ENCODE assay signal across 8 cellular contexts in genomic region chr6:33634203-33634727, GRCh38. TPM values are rescaled to one million over a fixed set of nuclear protein-coding genes. Genes with fewer than 3 reads are reported as not detected.
A peak's percentile ranks its signal among the peaks of the same experiment; 100 is the strongest.
DNase-seq lines count a peak whose midpoint lies in the region; ATAC-seq and TF ChIP-seq lines count a peak whose summit lies in the region.

No MANE protein-coding gene starts in this region.

- H3K4me1 Mint-ChIP-seq in H9: peaks cover 56 to 63% of the 10 kb centered on the region in 2 experiments

- H2BK5ac ChIP-seq in H9 (ENCODE audit: insufficient read length, low read length): no peak overlapping the region

- H3K27ac Mint-ChIP-seq in H9: peak overlapping the region in 2 of 3 experiments; percentile 8 to 80; a peak in 2 of 7 replicates

- peaks cover 17% of the 10 kb centered on the region for H3K27me3 Mint-ChIP-seq in H9 (ENCODE audit: low read depth)

- peak overlapping the region; percentile 0 for H3K9ac ChIP-seq in H9 (ENCODE audit: extremely low read depth, insufficient read length, low read length)

- no peak overlapping the region for H2BK120ac ChIP-seq in H9 (ENCODE audit: low read depth, low read length, poor library complexity, severe bottlenecking)

- no peak overlapping the region for H2AFZ ChIP-seq in H9 (ENCODE audit: low read length)

- no peak overlapping the region for H2BK12ac ChIP-seq in H9 (ENCODE audit: insufficient read length, low read depth, low read length)

- DNase-seq in H9 (no peak), heart left ventricle (no peak), gastrocnemius medialis (no peak), SIG-M5 (lab: John Stamatoyannopoulos, UW) (no peak), NCI-H226 (no peak), pons (ENCODE audit: low spot score) (no peak)

- no peak overlapping the region for H3K23ac ChIP-seq in H9 (ENCODE audit: insufficient read length, low read depth, low read length)

- no peak overlapping the region for H4K5ac ChIP-seq in H9 (ENCODE audit: insufficient read length, low read depth, low read length)

- H3K4me1 ChIP-seq in H9 (ENCODE audit: insufficient read depth, low read length) (peaks cover 2% of the 10 kb centered on the region; the same call in 1 of the 2 replicates), heart left ventricle (peaks cover 0 to 32% (median 22%) of the 10 kb centered on the region in 12 donors), gastrocnemius medialis (peaks cover 13 to 20% of the 10 kb centered on the region in 2 donors)

- no peak overlapping the region for H3K4ac ChIP-seq in H9 (ENCODE audit: low read depth, low read length)

- H2BK20ac ChIP-seq in H9 (ENCODE audit: low read depth, low read length, poor library complexity, severe bottlenecking): no peak overlapping the region

- WGBS in H9 (ENCODE audit: extremely low coverage, insufficient read length, low lambda C conversion rate): no CpG with 5 or more reads among the region's 13 CpGs
- 14 to 24% (median 17%) methylated on average over 13 of the region's 13 CpGs for WGBS in heart left ventricle, 4 donors

- H3K79me1 ChIP-seq in H9 (ENCODE audit: insufficient read depth, low read depth, low read length, poor library complexity, severe bottlenecking): no peaks in the 10 kb centered on the region

- ATAC-seq in SK-N-SH treated with all-trans-retinoic acid at 6 μM for 48 hours (peak; percentile 78), heart left ventricle (peak in 3 of 4 donors; percentile 5 to 39 (median 19)), gastrocnemius medialis (peak in 1 of 2 donors; percentile 3), HG02884 (IDR thresholded peaks at IDR 0.05; ENCODE audit: unreplicated experiment) (no peak)

- no peaks in the 10 kb centered on the region for H3K9me3 Mint-ChIP-seq in H9

- no peak overlapping the region for H4K8ac ChIP-seq in H9 (replicated peaks; ENCODE audit: insufficient read length, low read depth, low read length)

- H3K9me3 ChIP-seq in H9 (ENCODE audit: control insufficient read depth, low read depth, low read length) (no peaks in the 10 kb centered on the region), heart left ventricle (no peaks in the 10 kb centered on the region), gastrocnemius medialis (no peaks in the 10 kb centered on the region)

- peaks cover 11% of the 10 kb centered on the region for H3K23me2 ChIP-seq in H9 (ENCODE audit: insufficient read length, low read depth, low read length, poor library complexity, severe bottlenecking)

- peak overlapping the region; percentile 82 to 94 for H3K4me3 Mint-ChIP-seq in H9

- no peak overlapping the region; the same call in 1 of the 2 replicates for H3K14ac ChIP-seq in H9 (ENCODE audit: insufficient read depth, low read length)

- H3K56ac ChIP-seq in H9 (ENCODE audit: insufficient read length, low read depth, low read length): no peak overlapping the region

- no peak for TF ChIP-seq CTCF in H9 (conservative IDR thresholded peaks at IDR 0.05)
- TF ChIP-seq CTCF in heart left ventricle (IDR thresholded peaks at IDR 0.05): no peak
- no peak for TF ChIP-seq CTCF in gastrocnemius medialis (IDR thresholded peaks at IDR 0.05 in 4 of 5, conservative IDR thresholded peaks at IDR 0.05 in 1 of 5)

- H3K18ac ChIP-seq in H9 (ENCODE audit: insufficient read length, low read depth, low read length): no peak overlapping the region

- H3K36me3 ChIP-seq in heart left ventricle: no peaks in the 10 kb centered on the region
- H3K36me3 ChIP-seq in gastrocnemius medialis: no peaks in the 10 kb centered on the region

- H4K20me1 ChIP-seq in H9 (ENCODE audit: control insufficient read depth, insufficient read depth, insufficient read length): no peaks in the 10 kb centered on the region

- H3K4me3 ChIP-seq in heart left ventricle (peak overlapping the region in 11 of 12 donors; percentile 23 to 58 (median 47)), gastrocnemius medialis (peak overlapping the region; percentile 51 to 78 (median 54))

- H2AK5ac ChIP-seq in H9 (ENCODE audit: insufficient read length, low read length): no peak overlapping the region

- no peak overlapping the region for H3K27ac ChIP-seq in H9 (ENCODE audit: insufficient read length, low read depth, low read length)
- H3K27ac ChIP-seq in heart left ventricle: peak overlapping the region in 2 of 12 donors; percentile 15 to 26
- H3K27ac ChIP-seq in gastrocnemius medialis: peak overlapping the region in 3 of 4 donors; percentile 12 to 59 (median 48)

- no peak overlapping the region for H4K91ac ChIP-seq in H9 (ENCODE audit: insufficient read length, low read depth, low read length)

- H2BK15ac ChIP-seq in H9 (ENCODE audit: low read depth, low read length): no peak overlapping the region; the same call in 1 of the 2 replicates

- no peaks in the 10 kb centered on the region for H3K79me2 ChIP-seq in H9 (ENCODE audit: insufficient read depth, low read length)

- intact Hi-C loops in heart left ventricle (cut with DNase I) (loop anchor here in 8 of 10 donors (2.0 to 10.0 kb wide), 5 partner anchors 38 to 63 kb away; partner anchors contain the start of gene BAK1 (in 1 of the 8)), gastrocnemius medialis (cut with DNase I; ENCODE audit: low total_unique reads) (loop anchor here (5.0 kb wide), 2 partner anchors 68 to 153 kb away; partner anchors contain the start of gene LEMD2)

- TF ChIP-seq POLR2A in heart left ventricle (IDR thresholded peaks at IDR 0.05) (no peak), gastrocnemius medialis (IDR thresholded peaks at IDR 0.05) (no peak)

- no peak overlapping the region for H3T11ph ChIP-seq in H9 (ENCODE audit: low read length)

- peak overlapping the region; percentile 70 for H3K4me2 ChIP-seq in H9 (ENCODE audit: insufficient read depth, insufficient read length, low read length)

- no peaks in the 10 kb centered on the region for H3K27me3 ChIP-seq in H9 (ENCODE audit: insufficient read depth, low read length)
- peaks cover 0 to 6% (median 0%) of the 10 kb centered on the region in 9 donors for H3K27me3 ChIP-seq in heart left ventricle
- no peaks in the 10 kb centered on the region for H3K27me3 ChIP-seq in gastrocnemius medialis

- peaks cover 0 to 4% (median 0%) of the 10 kb centered on the region in 3 experiments; a peak in 1 of 7 replicates for H3K36me3 Mint-ChIP-seq in H9 (ENCODE audit: insufficient read depth in 1 of 3, low read depth in 3 of 3)

- in situ Hi-C loops in gastrocnemius medialis (cut with MboI; ENCODE audit: low sequenced_read_pairs in 4 of 4): loop anchor here in 1 of 4 donors (10.0 kb wide), 1 partner anchor 49 kb away; the partner anchor contains the start of gene BAK1

TF ChIP-seq in SK-N-SH treated with all-trans-retinoic acid at 6 μM for 48 hours, 23 proteins besides CTCF, POLR2A, EP300 and RAD21 (continues in another document):
- no peak for TF ChIP-seq TCF4 (CRISPR knock-in tag; IDR thresholded peaks at IDR 0.05; ENCODE audit: borderline replicate concordance)
- TF ChIP-seq ARNTL (CRISPR knock-in tag; IDR thresholded peaks at IDR 0.05; ENCODE audit: borderline replicate concordance, low read depth): no peak
- TF ChIP-seq ZNF70 (CRISPR knock-in tag; IDR thresholded peaks at IDR 0.05): no peak
- no peak for TF ChIP-seq CREB5 (CRISPR knock-in tag; IDR thresholded peaks at IDR 0.05; ENCODE audit: low read depth)
- TF ChIP-seq BACH2 (CRISPR knock-in tag; IDR thresholded peaks at IDR 0.05; ENCODE audit: borderline replicate concordance): no peak
- TF ChIP-seq PPARA (CRISPR knock-in tag; IDR thresholded peaks at IDR 0.05; ENCODE audit: borderline replicate concordance): no peak
- TF ChIP-seq ZFP30 (CRISPR knock-in tag; IDR thresholded peaks at IDR 0.05): no peak
- no peak for TF ChIP-seq RARB (CRISPR knock-in tag; IDR thresholded peaks at IDR 0.05)
- no peak for TF ChIP-seq ZC3H10 (CRISPR knock-in tag; IDR thresholded peaks at IDR 0.05)
- TF ChIP-seq GLIS3 (CRISPR knock-in tag; IDR thresholded peaks at IDR 0.05): no peak
- TF ChIP-seq CSDC2 (CRISPR knock-in tag; IDR thresholded peaks at IDR 0.05): no peak
- TF ChIP-seq ZNF8 (CRISPR knock-in tag; IDR thresholded peaks at IDR 0.05): no peak
- no peak for TF ChIP-seq CSRNP3 (CRISPR knock-in tag; IDR thresholded peaks at IDR 0.05)

RNA-seq across cellular contexts. Expression of gene ITPR3, which starts 13.1 kb away (rescaled TPM):
- total RNA-seq in H9 (2021) (39.1 and 40.3 TPM in 2 replicates), heart left ventricle (10 to 100 TPM in 2 of 9 donors, 1 to 10 TPM in 7; 4.8 to 33.5 (median 7.8) TPM), gastrocnemius medialis (1 to 10 TPM; 1.9 to 6.8 (median 4.2) TPM)
- polyA plus RNA-seq in heart left ventricle: 1 to 10 TPM; 6.1 to 8.9 TPM

RNA-seq across cellular contexts. Expression of gene BAK1, which starts 54.2 kb away (rescaled TPM):
- 40.0 and 41.4 TPM in 2 replicates for total RNA-seq in H9 (2021)
- total RNA-seq in heart left ventricle: 10 to 100 TPM; 13.9 to 33.4 (median 18.9) TPM
- 10 to 100 TPM; 18.1 to 55.3 TPM for polyA plus RNA-seq in heart left ventricle
- total RNA-seq in gastrocnemius medialis: 10 to 100 TPM in 1 of 4 donors, 1 to 10 TPM in 3; 5.8 to 11.7 (median 8.2) TPM
